Comparison of ENCODE assay signal across 17 cellular contexts in the genomic region with DNA sequence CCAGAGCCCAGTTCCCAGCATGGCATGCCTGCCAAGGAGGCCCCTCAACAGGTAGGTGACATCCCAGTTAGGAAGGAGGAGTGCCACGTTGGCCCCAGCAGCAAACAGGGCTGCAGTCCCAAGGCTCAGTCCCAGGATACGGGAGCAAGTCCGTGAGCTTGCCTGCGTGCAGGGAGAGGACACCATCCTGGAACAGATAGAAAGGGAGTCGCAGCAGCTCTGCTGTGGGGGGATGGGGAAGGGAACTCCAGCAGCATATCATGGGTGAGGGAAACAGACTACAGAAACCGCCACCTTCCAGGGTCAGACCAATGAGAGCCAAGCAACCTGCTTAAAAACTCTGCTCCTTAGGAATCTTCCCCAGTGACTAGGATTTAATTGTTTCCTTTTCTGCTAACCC. TPM values are rescaled to one million over a fixed set of nuclear protein-coding genes. Genes with fewer than 3 reads are reported as not detected.
A peak's percentile ranks its signal among the peaks of the same experiment; 100 is the strongest.
DNase-seq lines count a peak whose midpoint lies in the region; ATAC-seq, FAIRE-seq and TF ChIP-seq lines count a peak whose summit lies in the region.
"Had no signal": no experiment of that assay in that cellular context is flagged by ENCODE, and none has a peak within 500 bp of the region (broad histone marks: within the 10 kb centered on the region; RNA-seq: fewer than 3 reads in every experiment).

No MANE protein-coding gene starts in this region.

- no peaks in the 10 kb centered on the region for H3K79me2 ChIP-seq in fibroblast of lung (ENCODE audit: control insufficient read depth, insufficient read depth, low read length)
- H3K79me2 ChIP-seq in osteoblast (ENCODE audit: insufficient read depth, low read length), result no peaks in the 10 kb centered on the region

- no peak overlapping the region for H3K27ac ChIP-seq in fibroblast of lung (ENCODE audit: insufficient read depth, low read length)
- H3K27ac ChIP-seq in osteoblast (ENCODE audit: low read depth, low read length), result no peak overlapping the region
- H3K27ac ChIP-seq: BLaER1 treated with 17β-estradiol and CSF1 and Interleukin-3, amounts not matched to agents 10 nM and 100 nM; KMS-11 had no signal

- no peak for ATAC-seq in GM21786 (IDR thresholded peaks at IDR 0.05; ENCODE audit: unreplicated experiment)
- ATAC-seq: HCT116 had no signal

- H4K20me1 ChIP-seq in fibroblast of lung (ENCODE audit: control insufficient read depth, extremely low read depth, insufficient read depth, low read length), result no peaks in the 10 kb centered on the region
- no peaks in the 10 kb centered on the region for H4K20me1 ChIP-seq in osteoblast (ENCODE audit: insufficient read depth, low read length)
- H4K20me1 ChIP-seq: BLaER1 treated with 17β-estradiol and CSF1 and Interleukin-3, amounts not matched to agents 10 nM and 100 nM had no signal

- no peaks in the 10 kb centered on the region for H3K36me3 ChIP-seq in fibroblast of lung (ENCODE audit: control insufficient read depth, insufficient read depth, low read length)
- H3K36me3 ChIP-seq in osteoblast (ENCODE audit: insufficient read depth, low read length), result no peaks in the 10 kb centered on the region
- H3K36me3 ChIP-seq: BLaER1 treated with 17β-estradiol and CSF1 and Interleukin-3, amounts not matched to agents 10 nM and 100 nM had no signal

- no peak overlapping the region for H3K4me3 ChIP-seq in fibroblast of lung (replicated peaks in 1 of 4; ENCODE audit: control extremely low read depth in 1 of 4, insufficient read depth in 1 of 4, low read depth in 3 of 4, low read length in 4 of 4)
- peak overlapping the region; percentile 35 for H3K4me3 ChIP-seq in osteoblast (ENCODE audit: insufficient read depth, low read length)
- H3K4me3 ChIP-seq: BLaER1 treated with 17β-estradiol and CSF1 and Interleukin-3, amounts not matched to agents 10 nM and 100 nM had no signal

- H2AFZ ChIP-seq in fibroblast of lung (ENCODE audit: low read length) (peak overlapping the region; percentile 4), osteoblast (ENCODE audit: low read length) (peak overlapping the region; percentile 82)

- H3K27me3 ChIP-seq in fibroblast of lung (ENCODE audit: control insufficient read depth, insufficient read depth, low read length) (no peaks in the 10 kb centered on the region), osteoblast (ENCODE audit: insufficient read depth, low read length) (no peaks in the 10 kb centered on the region)
- H3K27me3 ChIP-seq: BLaER1 treated with 17β-estradiol and CSF1 and Interleukin-3, amounts not matched to agents 10 nM and 100 nM had no signal

- peak; percentile 23 for DNase-seq in GM03348 (ENCODE audit: low spot score)
- no peak for DNase-seq in HTR-8/SVneo (ENCODE audit: insufficient read length, low spot score)
- DNase-seq in fibroblast of lung (ENCODE audit: low read depth in 2 of 2), result no peak
- no peak for DNase-seq in osteoblast (ENCODE audit: insufficient read length, low spot score, missing footprints)
- DNase-seq in NCI-H510A treated with DMSO at 0.1 percent for 48 hours (lab: John Stamatoyannopoulos, UW), result no peak
- DNase-seq in ureter (ENCODE audit: low spot score), result no peak
- DNase-seq: MM.1S, NCI-H1105, NCI-H2029, NCI-H2171 treated with DMSO at 0.1 percent for 48 hours, SHP77 had no signal

- TF ChIP-seq CTCF in fibroblast of lung (conservative IDR thresholded peaks at IDR 0.05 in 1 of 2, IDR thresholded peaks at IDR 0.05 in 1 of 2; ENCODE audit: low read depth in 1 of 2, low read length in 2 of 2) (no peak), osteoblast (IDR thresholded peaks at IDR 0.05; ENCODE audit: extremely low read depth, low read depth, low read length) (no peak)

- no peaks in the 10 kb centered on the region for H3K4me1 ChIP-seq in fibroblast of lung (ENCODE audit: control insufficient read depth, extremely low read depth, insufficient read depth, low read length)
- H3K4me1 ChIP-seq in osteoblast (ENCODE audit: insufficient read depth, low read length), result peaks cover 5% of the 10 kb centered on the region

- H3K9me3 ChIP-seq in fibroblast of lung (ENCODE audit: control insufficient read depth, insufficient read depth, low read depth, low read length), result no peaks in the 10 kb centered on the region
- no peaks in the 10 kb centered on the region for H3K9me3 ChIP-seq in osteoblast (ENCODE audit: low read depth, low read length)
- H3K9me3 ChIP-seq: BLaER1 treated with 17β-estradiol and CSF1 and Interleukin-3, amounts not matched to agents 10 nM and 100 nM had no signal

- FAIRE-seq in HTR-8/SVneo (lab: Jason Lieb, UNC), result peak; percentile 13
- FAIRE-seq: RCC 7860 had no signal

- H3K4me2 ChIP-seq in fibroblast of lung (ENCODE audit: extremely low read depth, insufficient read depth, low read length) (no peak overlapping the region), osteoblast (ENCODE audit: insufficient read depth, low read length) (peak overlapping the region; percentile 58)
- H3K4me2 ChIP-seq: BLaER1 treated with 17β-estradiol and CSF1 and Interleukin-3, amounts not matched to agents 10 nM and 100 nM; KMS-11 had no signal

- H3K9ac ChIP-seq in fibroblast of lung (ENCODE audit: insufficient read depth, low read length), result no peak overlapping the region
- H3K9ac ChIP-seq: BLaER1 treated with 17β-estradiol and CSF1 and Interleukin-3, amounts not matched to agents 10 nM and 100 nM; KMS-11 had no signal

RNA-seq across cellular contexts. Expression of gene DYNLT2B, which starts 9.4 kb away (rescaled TPM):
- total RNA-seq in fibroblast of lung, result 5.1 and 9.1 TPM in 2 replicates
- polyA plus RNA-seq in fibroblast of lung, result 8.4 and 13.0 TPM in 2 replicates
- 13.9 and 19.5 TPM in 2 replicates for polyA plus RNA-seq in fibroblast of lung (2012)
- polyA minus RNA-seq in fibroblast of lung (ENCODE audit: low replicate concordance), result 0.59 TPM in 1 of 2 replicates, not detected in the other
- total RNA-seq in osteoblast, result 10.5 and 10.9 TPM in 2 replicates
- 6.9 TPM for total RNA-seq in ureter

RNA-seq across cellular contexts. Expression of gene TM4SF19, which starts 10.8 kb away (rescaled TPM):
- total RNA-seq in fibroblast of lung (not detected in 2 replicates), osteoblast (0.36 and 0.59 TPM in 2 replicates), ureter (0.49 TPM)
- 0.08 TPM in 1 of 2 replicates, not detected in the other for polyA plus RNA-seq in fibroblast of lung
- not detected in 2 replicates for polyA plus RNA-seq in fibroblast of lung (2012)
- not detected in 2 replicates for polyA minus RNA-seq in fibroblast of lung (ENCODE audit: low replicate concordance)
- polyA plus RNA-seq: AG04450 had no signal

RNA-seq across cellular contexts. Expression of gene PCYT1A, which starts 39.9 kb away (rescaled TPM):
- 42.4 and 73.8 TPM in 2 replicates for total RNA-seq in fibroblast of lung
- polyA plus RNA-seq in fibroblast of lung, result 68.9 and 70.2 TPM in 2 replicates
- 57.9 and 61.0 TPM in 2 replicates for polyA plus RNA-seq in fibroblast of lung (2012)
- polyA minus RNA-seq in fibroblast of lung (ENCODE audit: low replicate concordance), result 243 and 357 TPM in 2 replicates
- total RNA-seq in osteoblast, result 84.6 and 86.1 TPM in 2 replicates
- 65.7 TPM for total RNA-seq in ureter
